ENCODE assay signal across 18 cellular contexts in the genomic region with DNA sequence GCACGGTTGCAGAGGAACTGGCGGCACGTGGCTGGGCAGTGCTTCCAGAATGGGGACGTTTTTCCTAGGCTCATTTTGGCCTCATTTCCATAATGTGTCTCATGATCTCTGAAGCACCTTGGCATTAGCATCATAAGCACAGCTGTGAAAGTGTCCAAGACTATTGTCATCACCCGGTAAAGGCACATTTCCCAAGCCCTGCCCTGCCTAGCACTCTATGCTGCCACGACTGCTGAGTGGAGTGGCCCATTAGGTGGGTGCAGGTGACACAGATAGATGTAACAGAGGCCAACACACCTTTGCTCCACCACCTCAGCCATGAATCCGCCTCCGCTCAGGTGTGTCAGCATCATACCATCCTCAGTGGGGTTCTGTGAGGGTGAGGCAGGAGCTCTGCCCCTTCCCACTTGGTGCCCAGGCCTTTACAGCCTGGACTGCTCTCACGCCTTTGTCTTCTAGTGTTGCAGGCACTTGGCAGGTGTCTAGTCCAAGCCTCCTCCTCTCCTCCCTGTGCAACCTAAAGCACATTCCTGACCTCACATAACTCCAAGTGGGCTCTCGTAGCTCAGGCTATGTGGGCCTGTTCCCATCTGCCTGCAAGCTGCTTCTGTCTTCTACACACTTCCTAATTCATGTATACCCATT.
A peak's percentile ranks its signal among the peaks of the same experiment; 100 is the strongest.
DNase-seq lines count a peak whose midpoint lies in the region; ATAC-seq and TF ChIP-seq lines count a peak whose summit lies in the region.
"Had no signal": no experiment of that assay in that cellular context is flagged by ENCODE, and none has a peak within 500 bp of the region (broad histone marks: within the 10 kb centered on the region; RNA-seq: fewer than 3 reads in every experiment).

No MANE protein-coding gene starts in this region.

- TF ChIP-seq CTCF in activated CD8-positive, alpha-beta T cell treated with anti-CD3 and anti-CD28 coated beads for 36 hours (IDR thresholded peaks at IDR 0.05), result no peak
- no peak for TF ChIP-seq CTCF in coronary artery (IDR thresholded peaks at IDR 0.05)
- no peak for TF ChIP-seq CTCF in lung (IDR thresholded peaks at IDR 0.05; ENCODE audit: control extremely low read depth, extremely low read depth)
- no peak for TF ChIP-seq CTCF in tibial artery (IDR thresholded peaks at IDR 0.05)

- ATAC-seq in activated CD8-positive, alpha-beta T cell treated with anti-CD3 and anti-CD28 coated beads, Interleukin-2, amount 10 ng/mL, durations not matched to agents 7 days and 5 days, result no peak
- ATAC-seq in activated CD8-positive, alpha-beta T cell treated with anti-CD3 and anti-CD28 coated beads for 36 hours, result no peak
- ATAC-seq in lung (ENCODE audit: insufficient read depth, low FRiP score), result no peak
- ATAC-seq: HepG2 had no signal

- no peaks in the 10 kb centered on the region for H4K20me1 ChIP-seq in BLaER1

- H3K4me1 ChIP-seq in BLaER1, result peaks cover 49% of the 10 kb centered on the region
- no peaks in the 10 kb centered on the region for H3K4me1 ChIP-seq in lung (ENCODE audit: control insufficient read depth in 2 of 2, insufficient read depth in 2 of 2, low read length in 2 of 2)
- H3K4me1 ChIP-seq in tibial artery, result no peaks in the 10 kb centered on the region
- H3K4me1 ChIP-seq: HAP-1 had no signal

- no peak overlapping the region for H3K27ac Mint-ChIP-seq in activated CD8-positive, alpha-beta T cell treated with anti-CD3 and anti-CD28 coated beads, Interleukin-2, amount 10 ng/mL, durations not matched to agents 7 days and 5 days
- H3K27ac Mint-ChIP-seq in activated CD8-positive, alpha-beta T cell treated with anti-CD3 and anti-CD28 coated beads for 36 hours, result no peak overlapping the region

- H3K27me3 ChIP-seq in BLaER1 (no peaks in the 10 kb centered on the region), lung (ENCODE audit: control insufficient read depth, insufficient read depth) (no peaks in the 10 kb centered on the region), tibial artery (peaks cover 0 to 3% of the 10 kb centered on the region in 2 donors)

- H3K9me3 ChIP-seq in BLaER1, result peaks cover 7% of the 10 kb centered on the region
- H3K9me3 ChIP-seq in lung (ENCODE audit: control insufficient read depth in 2 of 2, insufficient read depth in 1 of 2, low read length in 1 of 2), result peaks cover 0 to 2% of the 10 kb centered on the region in 2 donors
- no peaks in the 10 kb centered on the region for H3K9me3 ChIP-seq in tibial artery
- H3K9me3 ChIP-seq: HAP-1 had no signal

- intact Hi-C loops in activated CD8-positive, alpha-beta T cell treated with anti-CD3 and anti-CD28 coated beads for 36 hours (cut with micrococcal nuclease), result no loop called here
- intact Hi-C loops in tibial artery (cut with DNase I; ENCODE audit: low total_unique reads), result no loop called here

- no peaks in the 10 kb centered on the region for H3K9me3 Mint-ChIP-seq in activated CD8-positive, alpha-beta T cell treated with anti-CD3 and anti-CD28 coated beads, Interleukin-2, amount 10 ng/mL, durations not matched to agents 7 days and 5 days (ENCODE audit: insufficient read depth)
- H3K9me3 Mint-ChIP-seq in activated CD8-positive, alpha-beta T cell treated with anti-CD3 and anti-CD28 coated beads for 36 hours, result peaks cover 2% of the 10 kb centered on the region

- no peaks in the 10 kb centered on the region for H3K27me3 Mint-ChIP-seq in activated CD8-positive, alpha-beta T cell treated with anti-CD3 and anti-CD28 coated beads, Interleukin-2, amount 10 ng/mL, durations not matched to agents 7 days and 5 days (ENCODE audit: low read depth)
- peaks cover 2% of the 10 kb centered on the region for H3K27me3 Mint-ChIP-seq in activated CD8-positive, alpha-beta T cell treated with anti-CD3 and anti-CD28 coated beads for 36 hours

- H3K4me3 ChIP-seq in BLaER1, result no peak overlapping the region
- no peak overlapping the region for H3K4me3 ChIP-seq in coronary artery
- no peak overlapping the region for H3K4me3 ChIP-seq in lung
- H3K4me3 ChIP-seq in tibial artery, result no peak overlapping the region
- H3K4me3 ChIP-seq: HAP-1 had no signal

- peaks cover 33% of the 10 kb centered on the region for H3K4me1 Mint-ChIP-seq in activated CD8-positive, alpha-beta T cell treated with anti-CD3 and anti-CD28 coated beads, Interleukin-2, amount 10 ng/mL, durations not matched to agents 7 days and 5 days (ENCODE audit: low read depth)
- H3K4me1 Mint-ChIP-seq in activated CD8-positive, alpha-beta T cell treated with anti-CD3 and anti-CD28 coated beads for 36 hours (ENCODE audit: low read depth), result peaks cover 39% of the 10 kb centered on the region

- peak overlapping the region; percentile 62 for H3K4me2 ChIP-seq in BLaER1
- H3K4me2 ChIP-seq: KMS-11 had no signal

- 68 to 77% methylated on average over 10 of the region's 10 CpGs for whole genome bisulfite sequencing in lung, 2 donors

- H3K36me3 ChIP-seq in BLaER1 (no peaks in the 10 kb centered on the region), lung (ENCODE audit: control insufficient read depth in 2 of 2, insufficient read depth in 2 of 2, low read length in 2 of 2) (no peaks in the 10 kb centered on the region), tibial artery (no peaks in the 10 kb centered on the region)
- H3K36me3 ChIP-seq: HAP-1 had no signal

- CTCF ChIA-PET in activated CD8-positive, alpha-beta T cell treated with anti-CD3 and anti-CD28 coated beads, Interleukin-2, amount 10 ng/mL, durations not matched to agents 7 days and 5 days (lab: Charles Lee), result interaction anchor here (4.7 kb wide), 1 partner anchor 24 kb away, joined by 34 read pairs; no protein-coding TSS in a partner anchor
- CTCF ChIA-PET in activated CD8-positive, alpha-beta T cell treated with anti-CD3 and anti-CD28 coated beads for 36 hours (lab: Charles Lee), result interaction anchor here (1.1 to 6.7 kb wide), 2 partner anchors 25 to 214 kb away, joined by 3 to 45 read pairs; no protein-coding TSS in a partner anchor

- H3K4me3 Mint-ChIP-seq in activated CD8-positive, alpha-beta T cell treated with anti-CD3 and anti-CD28 coated beads, Interleukin-2, amount 10 ng/mL, durations not matched to agents 7 days and 5 days, result no peak overlapping the region
- no peak overlapping the region for H3K4me3 Mint-ChIP-seq in activated CD8-positive, alpha-beta T cell treated with anti-CD3 and anti-CD28 coated beads for 36 hours

- POLR2A ChIA-PET in activated CD8-positive, alpha-beta T cell treated with anti-CD3 and anti-CD28 coated beads, Interleukin-2, amount 10 ng/mL, durations not matched to agents 7 days and 5 days (lab: Charles Lee), result no interaction called here
- POLR2A ChIA-PET in activated CD8-positive, alpha-beta T cell treated with anti-CD3 and anti-CD28 coated beads for 36 hours (lab: Charles Lee), result interaction anchor here (1.0 kb wide), 1 partner anchor 9 kb away, joined by 3 read pairs; no protein-coding TSS in a partner anchor

- DNase-seq in activated CD8-positive, alpha-beta T cell treated with anti-CD3 and anti-CD28 coated beads, Interleukin-2, amount 10 ng/mL, durations not matched to agents 7 days and 5 days, result peak; percentile 16
- DNase-seq in activated CD8-positive, alpha-beta T cell treated with anti-CD3 and anti-CD28 coated beads for 36 hours, result no peak
- DNase-seq in coronary artery (ENCODE audit: low spot score) (peak; percentile 40), lung (ENCODE audit: low spot score) (peak; percentile 16), tibial artery (no peak), DMS 273 treated with DMSO at 0.1 percent for 48 hours (lab: John Stamatoyannopoulos, UW) (no peak)
- DNase-seq in effector CD4-positive, alpha-beta T cell, result no peak
- DNase-seq: 8988T, DMS153, EL, NCI-H1092, NCI-H2227 treated with DMSO at 0.1 percent for 48 hours, NCI-H526 had no signal

- no peaks in the 10 kb centered on the region for H3K36me3 Mint-ChIP-seq in activated CD8-positive, alpha-beta T cell treated with anti-CD3 and anti-CD28 coated beads, Interleukin-2, amount 10 ng/mL, durations not matched to agents 7 days and 5 days (ENCODE audit: low read depth)
- no peaks in the 10 kb centered on the region for H3K36me3 Mint-ChIP-seq in activated CD8-positive, alpha-beta T cell treated with anti-CD3 and anti-CD28 coated beads for 36 hours (ENCODE audit: low read depth)

- no peak overlapping the region for H3K9ac ChIP-seq in BLaER1
- H3K9ac ChIP-seq: KMS-11 had no signal

- H3K27ac ChIP-seq in BLaER1 (no peak overlapping the region), coronary artery (no peak overlapping the region), lung (ENCODE audit: low read depth in 1 of 2, low read length in 1 of 2) (no peak overlapping the region), tibial artery (no peak overlapping the region)
- H3K27ac ChIP-seq: C4-2B, KMS-11 had no signal

Comparison
In these comparisons a context has a peak if more than half of its experiments do, and no peak if none do; other contexts are left out.
1. DNase-seq: peak in activated CD8-positive, alpha-beta T cell treated with anti-CD3 and anti-CD28 coated beads, Interleukin-2, amount 10 ng/mL, durations not matched to agents 7 days and 5 days (single experiment), coronary artery (single experiment) and lung (single experiment); none in activated CD8-positive, alpha-beta T cell treated with anti-CD3 and anti-CD28 coated beads for 36 hours (single experiment), tibial artery (0 of 2), DMS 273 treated with DMSO at 0.1 percent for 48 hours (single experiment) and effector CD4-positive, alpha-beta T cell (single experiment).